Comparison of ENCODE assay signal across 7 cellular contexts in genomic region chr12:110590806-110591326, GRCh38. TPM values are rescaled to one million over a fixed set of nuclear protein-coding genes. Genes with fewer than 3 reads are reported as not detected.
DNase-seq lines count a peak whose midpoint lies in the region; ATAC-seq and FAIRE-seq lines count a peak whose summit lies in the region.

No MANE protein-coding gene starts in this region.

- H3K27ac ChIP-seq in small intestine (ENCODE audit: low read depth in 1 of 2, low read length in 1 of 2) = peak overlapping the region; percentile 27 to 96

- WGBS in small intestine, 3 donors = 13 to 23% (median 13%) methylated on average over 3 of the region's 3 CpGs

- H3K9me3 ChIP-seq in T-helper 17 cell (ENCODE audit: control insufficient read depth, low read length, poor library complexity, severe bottlenecking) = no peaks in the 10 kb centered on the region
- H3K9me3 ChIP-seq in small intestine (ENCODE audit: control insufficient read depth, low read depth) = no peaks in the 10 kb centered on the region

- no peaks in the 10 kb centered on the region for H3K27me3 ChIP-seq in small intestine (ENCODE audit: control insufficient read depth in 2 of 2, insufficient read depth in 2 of 2, low read length in 2 of 2)

- peak overlapping the region; percentile 70 for H3K4me3 Mint-ChIP-seq in T-helper 17 cell

- no peak for FAIRE-seq in small intestine (lab: Jason Lieb, UNC)

- H3K4me1 Mint-ChIP-seq in T-helper 17 cell = peaks cover 16% of the 10 kb centered on the region

- no peak overlapping the region for H3K4me3 ChIP-seq in small intestine (ENCODE audit: low read depth in 1 of 2, low read length in 2 of 2)

- H3K27ac Mint-ChIP-seq in T-helper 17 cell = peak overlapping the region; percentile 97

- DNase-seq in T-helper 17 cell (no peak), germinal center (ENCODE audit: low spot score) (peak; percentile 63), small intestine (peak; percentile 61), NCI-H524 treated with DMSO at 0.1 percent for 48 hours (lab: John Stamatoyannopoulos, UW) (no peak)

- H3K36me3 Mint-ChIP-seq in T-helper 17 cell (ENCODE audit: low read depth) = no peaks in the 10 kb centered on the region

- ATAC-seq in GM18867 (IDR thresholded peaks at IDR 0.05; ENCODE audit: unreplicated experiment) (peak; percentile 64), HG02981 (IDR thresholded peaks at IDR 0.05; ENCODE audit: unreplicated experiment) (peak; percentile 79), T-helper 17 cell (peak; percentile 94), HG02642 (IDR thresholded peaks at IDR 0.05; ENCODE audit: poor library complexity, unreplicated experiment) (no peak)

- no peaks in the 10 kb centered on the region for H3K36me3 ChIP-seq in small intestine (ENCODE audit: control insufficient read depth in 2 of 2, insufficient read depth in 2 of 2, low read length in 2 of 2)

- no peaks in the 10 kb centered on the region for H3K27me3 Mint-ChIP-seq in T-helper 17 cell

- H3K4me1 ChIP-seq in small intestine (ENCODE audit: control insufficient read depth in 2 of 2, insufficient read depth in 1 of 2, low read depth in 1 of 2, low read length in 1 of 2) = peaks cover 0 to 7% of the 10 kb centered on the region in 2 donors

RNA-seq across cellular contexts. Expression of gene PPTC7, which starts 7.7 kb away (rescaled TPM):
- 10 to 100 TPM; 45.5 to 49.4 TPM for total RNA-seq in T-helper 17 cell
- 10 to 100 TPM in 2 of 3 donors, 1 to 10 TPM in 1; 8.6 to 13.9 (median 10.1) TPM for polyA plus RNA-seq in small intestine

RNA-seq across cellular contexts. Expression of gene TCTN1, which starts 23.1 kb away (rescaled TPM):
- total RNA-seq in T-helper 17 cell = 1 to 10 TPM; 5.0 to 8.5 TPM
- 1 to 10 TPM in 2 of 3 donors, under 1 TPM in 1; 0.67 to 5.5 (median 1.6) TPM for polyA plus RNA-seq in small intestine

Comparison
In these comparisons a context has a peak if more than half of its experiments do, and no peak if none do; other contexts are left out.
1. DNase-seq: peak in germinal center (single experiment) and small intestine (single experiment); none in T-helper 17 cell (0 of 3) and NCI-H524 treated with DMSO at 0.1 percent for 48 hours (single experiment).